Comparison of ENCODE assay signal across 28 cellular contexts in the genomic region with DNA sequence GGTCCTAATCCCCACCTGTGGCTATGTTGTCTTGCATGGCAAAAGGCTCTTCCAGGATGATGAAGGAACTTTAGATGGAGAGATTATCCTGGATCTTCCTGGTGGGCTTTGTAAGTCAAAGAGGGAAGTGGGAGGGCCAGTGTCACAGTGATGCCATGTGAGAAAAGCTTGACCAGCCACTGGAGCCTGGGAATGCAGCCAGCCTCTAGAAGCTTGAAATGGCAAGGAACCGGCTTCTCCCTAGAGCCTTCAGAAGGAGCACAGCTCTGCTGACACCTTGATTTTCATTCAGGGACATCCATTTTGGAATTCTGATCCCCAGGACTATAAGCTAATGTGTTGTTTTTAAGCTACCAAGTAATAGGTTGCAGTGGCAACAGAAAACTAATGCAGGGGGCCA. TPM values are rescaled to one million over a fixed set of nuclear protein-coding genes. Genes with fewer than 3 reads are reported as not detected.
DNase-seq lines count a peak whose midpoint lies in the region; ATAC-seq, FAIRE-seq and TF ChIP-seq lines count a peak whose summit lies in the region.
"Had no signal": no experiment of that assay in that cellular context is flagged by ENCODE, and none has a peak within 500 bp of the region (broad histone marks: within the 10 kb centered on the region; RNA-seq: fewer than 3 reads in every experiment).

No MANE protein-coding gene starts in this region.

- DNase-seq in HFFc6 (no peak), RCC 7860 (ENCODE audit: low spot score) (peak; percentile 46), K562 (ENCODE audit: extremely low read depth in 1 of 4, low spot score in 3 of 4) (no peak), thyroid gland (peak; percentile 76 to 82), substantia nigra (lab: John Stamatoyannopoulos, UW) (no peak), spleen (no peak), adrenal gland (no peak)
- DNase-seq: C1 segment of cervical spinal cord; CD4-positive, alpha-beta memory T cell; COR-L47; DMS53; H9; Karpas-422; NCI-H1092 treated with DMSO at 0.1 percent for 48 hours; NCI-H1436; NCI-H187; NCI-H2081 treated with DMSO at 0.1 percent for 48 hours; NCI-H2171; NCI-H345; NCI-H524; NCI-H748 treated with DMSO at 0.1 percent for 48 hours; NK-92 treated with Interleukin-12 subunit alpha and Interleukin-12 subunit beta, amount 100 ng/mL, for 24 hours; PC-3; RPMI8226; SHP77 treated with DMSO at 0.1 percent for 48 hours had no signal

- H3K4me2 ChIP-seq in K562 (ENCODE audit: insufficient read depth, low read length), result no peak overlapping the region
- H3K4me2 ChIP-seq: GM23338 had no signal

- no peaks in the 10 kb centered on the region for H4K20me1 ChIP-seq in K562 (replicated peaks; ENCODE audit: control insufficient read depth, insufficient read depth, low read length)

- H3K4me1 ChIP-seq in K562 (replicated peaks in 1 of 2; ENCODE audit: control insufficient read depth in 2 of 2, insufficient read depth in 2 of 2, low read length in 2 of 2), result peaks cover 17 to 81% of the 10 kb centered on the region in 2 experiments
- peaks cover 5 to 18% of the 10 kb centered on the region in 2 donors for H3K4me1 ChIP-seq in thyroid gland
- no peaks in the 10 kb centered on the region for H3K4me1 ChIP-seq in spleen
- no peaks in the 10 kb centered on the region for H3K4me1 ChIP-seq in adrenal gland (replicated peaks in 1 of 2)

- H3K9ac ChIP-seq in K562 (ENCODE audit: insufficient read depth in 1 of 2, low read depth in 2 of 2, low read length in 2 of 2), result no peak overlapping the region

- no peak for TF ChIP-seq EP300 in K562 (IDR thresholded peaks at IDR 0.05; ENCODE audit: low read length)

- WGBS in K562 (ENCODE audit: insufficient coverage, low coverage, missing lambda C conversion rate), result 80% methylated on average over 1 of the region's 1 CpG
- WGBS in thyroid gland, 2 donors, result 9 to 24% methylated on average over 1 of the region's 1 CpG
- WGBS in spleen, 5 donors, result 56 to 90% (median 81%) methylated on average over 1 of the region's 1 CpG
- WGBS in adrenal gland, 4 donors, result 68 to 88% (median 73%) methylated on average over 1 of the region's 1 CpG

- TF ChIP-seq POLR2A in K562 (conservative IDR thresholded peaks at IDR 0.05), result no peak
- TF ChIP-seq POLR2A in thyroid gland (IDR thresholded peaks at IDR 0.05), result no peak
- TF ChIP-seq POLR2A in spleen (IDR thresholded peaks at IDR 0.05), result no peak
- TF ChIP-seq POLR2A in adrenal gland (IDR thresholded peaks at IDR 0.05), result no peak

- no peak overlapping the region for H3K4me3 Mint-ChIP-seq in HFFc6
- H3K4me3 Mint-ChIP-seq: CD4-positive, alpha-beta memory T cell; GM23338; H9 had no signal

- CTCF ChIA-PET in K562 (lab: Yijun Ruan, JAX; ENCODE audit: low intra/inter-chr PET ratio), result no interaction called here

- intact Hi-C loops in K562 (cut with micrococcal nuclease), result no loop called here
- intact Hi-C loops in thyroid gland (cut with DNase I), result no loop called here
- intact Hi-C loops in spleen (cut with DNase I; ENCODE audit: low total_unique reads), result no loop called here
- intact Hi-C loops in adrenal gland (cut with DNase I), result no loop called here

- H3K9me3 Mint-ChIP-seq in HFFc6, result no peaks in the 10 kb centered on the region
- H3K9me3 Mint-ChIP-seq: GM23338, H9 had no signal

- no TSS peak for BruUV-seq in K562 (replicated peaks; lab: Mats Ljungman, UMichigan)

- in situ Hi-C loops in K562 (cut with MboI), result no loop called here

- H3K27me3 ChIP-seq in K562 (ENCODE audit: control insufficient read depth in 2 of 2, insufficient read depth in 2 of 2, low read length in 2 of 2), result no peaks in the 10 kb centered on the region
- no peaks in the 10 kb centered on the region for H3K27me3 ChIP-seq in thyroid gland
- H3K27me3 ChIP-seq in spleen (replicated peaks in 1 of 7), result no peaks in the 10 kb centered on the region
- no peaks in the 10 kb centered on the region for H3K27me3 ChIP-seq in adrenal gland

- H3K27ac Mint-ChIP-seq in HFFc6, result peak overlapping the region; percentile 77
- H3K27ac Mint-ChIP-seq: CD4-positive, alpha-beta memory T cell; GM23338; H9 had no signal

- H3K79me2 ChIP-seq in K562 (ENCODE audit: control insufficient read depth, insufficient read depth, low read length), result no peaks in the 10 kb centered on the region; the same call in 2 of the 3 replicates

- no peak overlapping the region for H3K4me3 ChIP-seq in K562
- H3K4me3 ChIP-seq in thyroid gland (replicated peaks in 1 of 3), result no peak overlapping the region
- H3K4me3 ChIP-seq in spleen, result no peak overlapping the region
- no peak overlapping the region for H3K4me3 ChIP-seq in adrenal gland
- H3K4me3 ChIP-seq: GM23338 had no signal

- no peak for TF ChIP-seq RAD21 in K562 (CRISPR knock-in tag; conservative IDR thresholded peaks at IDR 0.05 in 1 of 2, IDR thresholded peaks at IDR 0.05 in 1 of 2)

- H3K9me3 ChIP-seq in K562 (replicated peaks; ENCODE audit: control insufficient read depth, insufficient read depth, low read depth, low read length) (no peaks in the 10 kb centered on the region), thyroid gland (no peaks in the 10 kb centered on the region), spleen (peaks cover 0 to 6% (median 0%) of the 10 kb centered on the region in 8 donors), adrenal gland (replicated peaks in 1 of 3) (no peaks in the 10 kb centered on the region)

- no peaks in the 10 kb centered on the region for H3K9me1 ChIP-seq in K562 (ENCODE audit: control insufficient read depth, insufficient read depth, low read length)

- FAIRE-seq in RCC 7860 (lab: Jason Lieb, UNC), result no peak
- no peak for FAIRE-seq in K562 (lab: Jason Lieb, UNC)
- FAIRE-seq: G401.6 had no signal

- POLR2A ChIA-PET in K562 (lab: Yijun Ruan, JAX), result interaction anchor here (1.0 to 1.4 kb wide), 3 partner anchors 13 to 84 kb away, joined by 3 to 4 read pairs (median 4); no protein-coding TSS in a partner anchor

- H3K4me1 Mint-ChIP-seq in HFFc6 (ENCODE audit: low read depth), result peaks cover 51% of the 10 kb centered on the region
- H3K4me1 Mint-ChIP-seq: GM23338 had no signal

- no peak overlapping the region for H2AFZ ChIP-seq in K562 (ENCODE audit: low read depth, low read length)
- H2AFZ ChIP-seq: GM23338 had no signal

- no peak overlapping the region for H3K27ac ChIP-seq in K562 (ENCODE audit: extremely low read depth, low read depth, low read length)
- no peak overlapping the region for H3K27ac ChIP-seq in thyroid gland
- H3K27ac ChIP-seq in substantia nigra (ENCODE audit: low read depth, low read length, poor library complexity, severe bottlenecking), result no peak overlapping the region
- H3K27ac ChIP-seq in spleen, result no peak overlapping the region
- no peak overlapping the region for H3K27ac ChIP-seq in adrenal gland

- TF ChIP-seq CTCF in HFFc6 (IDR thresholded peaks at IDR 0.05), result no peak
- no peak for TF ChIP-seq CTCF in K562 (IDR thresholded peaks at IDR 0.05 in 2 of 3, conservative IDR thresholded peaks at IDR 0.05 in 1 of 3; ENCODE audit: insufficient read depth in 2 of 3, low read depth in 1 of 3, low read length in 3 of 3)
- no peak for TF ChIP-seq CTCF in thyroid gland (IDR thresholded peaks at IDR 0.05)
- no peak for TF ChIP-seq CTCF in spleen (IDR thresholded peaks at IDR 0.05 in 8 of 11, conservative IDR thresholded peaks at IDR 0.05 in 3 of 11)
- TF ChIP-seq CTCF in adrenal gland (IDR thresholded peaks at IDR 0.05), result no peak

- peaks cover 10% of the 10 kb centered on the region for H3K36me3 Mint-ChIP-seq in HFFc6 (ENCODE audit: low read depth)
- H3K36me3 Mint-ChIP-seq: CD4-positive, alpha-beta memory T cell had no signal

- no peak for ATAC-seq in K562
- ATAC-seq: GM23338 had no signal

- H3K36me3 ChIP-seq in K562 (ENCODE audit: control insufficient read depth, insufficient read depth, low read length), result peaks cover 17% of the 10 kb centered on the region
- peaks cover 4 to 6% of the 10 kb centered on the region in 2 donors for H3K36me3 ChIP-seq in thyroid gland
- no peaks in the 10 kb centered on the region for H3K36me3 ChIP-seq in spleen
- H3K36me3 ChIP-seq in adrenal gland (replicated peaks in 1 of 2), result no peaks in the 10 kb centered on the region

- H3K27me3 Mint-ChIP-seq in HFFc6 (ENCODE audit: insufficient read depth), result peaks cover 2% of the 10 kb centered on the region; the same call in 1 of the 2 replicates

TF ChIP-seq in K562, 482 proteins besides CTCF, POLR2A, EP300 and RAD21 (continues in another document):
- TF ChIP-seq MAZ (CRISPR knock-in tag; conservative IDR thresholded peaks at IDR 0.05 in 1 of 2, IDR thresholded peaks at IDR 0.05 in 1 of 2) (0 out of 4 replicates have a peak, but pooled peaks of 1 of the 2 experiments have one; percentile 25), POLR2H (tag; IDR thresholded peaks at IDR 0.05; ENCODE audit: low read depth) (0 out of 2 replicates have a peak, but pooled peaks have one; percentile 36)

RNA-seq across cellular contexts. Expression of gene CLEC3B, which starts 58.3 kb away (rescaled TPM):
- 1 to 10 TPM in 5 of 6 experiments, under 1 TPM in 1; 1.00 to 1.9 (median 1.2) TPM for total RNA-seq in HFFc6 (2021; fragmentation: NEBNext Ultra II Directional; extraction: Animal tissue kit (Norgen Biotek cat#: 25700))
- total RNA-seq in K562 (2011; cell fraction: chromatin; rRNA removed; ENCODE audit: low replicate concordance), result not detected in 2 replicates
- 0.33 TPM in 1 of 2 replicates, not detected in the other for total RNA-seq in K562 (2011; cell fraction: nucleolus; rRNA removed)
- total RNA-seq in K562 (2011; cell fraction: nucleoplasm; rRNA removed), result not detected in 2 replicates
- 0.33 TPM in 1 of 2 replicates, not detected in the other for total RNA-seq in K562 (2014; rRNA removed)
- not detected in 2 replicates for total RNA-seq in K562 (2014; rRNA removed; fragmentation: Illumina TruSeq; extraction: Trizol)
- total RNA-seq in K562 (2015; rRNA removed; fragmentation: Illumina TruSeq; extraction: Trizol), result not detected in 2 replicates
- not detected in 2 replicates for total RNA-seq in K562 (2021)
- polyA plus RNA-seq in K562 (2011; rRNA removed), result 0.19 TPM in 1 of 2 replicates, not detected in the other
- 0.27 TPM in 1 of 2 replicates, not detected in the other for polyA plus RNA-seq in K562 (2011; cell fraction: cytosol; rRNA removed)
- polyA plus RNA-seq in K562 (2011; cell fraction: nucleus; rRNA removed), result 0.41 and 0.52 TPM in 2 replicates
- 0.19 TPM in 1 of 2 replicates, not detected in the other for polyA plus RNA-seq in K562 (2012)
- polyA plus RNA-seq in K562 (2014; fragmentation: Illumina TruSeq; extraction: Trizol), result not detected in 2 replicates
- not detected for polyA plus RNA-seq in K562 (2014; fragmentation: Nextera tagmentation; extraction: Ambion mirVana)
- not detected in 2 replicates for polyA plus RNA-seq in K562 (2014; rRNA removed)
- not detected in 2 replicates for polyA minus RNA-seq in K562 (2011; rRNA and poly(A)+ RNA removed)
- not detected in 2 replicates for polyA minus RNA-seq in K562 (2011; cell fraction: cytosol; rRNA and poly(A)+ RNA removed)
- polyA minus RNA-seq in K562 (2011; cell fraction: nucleus; rRNA and poly(A)+ RNA removed), result 0.54 TPM in 1 of 2 replicates, not detected in the other
- 10 to 100 TPM; 28.2 to 78.4 (median 32.5) TPM for total RNA-seq in thyroid gland
- 100 to 1,000 TPM; 156 to 409 (median 295) TPM for total RNA-seq in spleen
- polyA plus RNA-seq in spleen, result 100 to 1,000 TPM in 1 of 3 donors, 10 to 100 TPM in 2; 68.6 to 225 (median 91.3) TPM
- 100 to 1,000 TPM in 3 of 8 donors, 10 to 100 TPM in 5; 20.7 to 110 (median 73.1) TPM for total RNA-seq in adrenal gland
- polyA plus RNA-seq in adrenal gland, result 100 to 1,000 TPM in 2 of 3 donors, 1 to 10 TPM in 1; 5.1 to 251 (median 177) TPM
- total RNA-seq: Daoy, GM23338, H9 had no signal
- polyA plus RNA-seq: CD4-positive, alpha-beta memory T cell; GM23338 had no signal

Comparison
In these comparisons a context has a peak if more than half of its experiments do, and no peak if none do; other contexts are left out.
1. DNase-seq: peak in RCC 7860 (single experiment) and thyroid gland (2 of 2); none in HFFc6 (single experiment), K562 (0 of 4), substantia nigra (0 of 49), spleen (single experiment) and adrenal gland (0 of 7).
2. RNA of gene CLEC3B, which starts 58.3 kb away (total RNA-seq): 156 to 409 TPM in spleen, 20.7 to 110 TPM in adrenal gland and 28.2 to 78.4 TPM in thyroid gland; 1.00 to 1.9 TPM in HFFc6 and 0.33 TPM in K562; every median in the first group is over 4 times any median in the second.